2 cellular contexts compared by ENCODE assay signal in the genomic region with DNA sequence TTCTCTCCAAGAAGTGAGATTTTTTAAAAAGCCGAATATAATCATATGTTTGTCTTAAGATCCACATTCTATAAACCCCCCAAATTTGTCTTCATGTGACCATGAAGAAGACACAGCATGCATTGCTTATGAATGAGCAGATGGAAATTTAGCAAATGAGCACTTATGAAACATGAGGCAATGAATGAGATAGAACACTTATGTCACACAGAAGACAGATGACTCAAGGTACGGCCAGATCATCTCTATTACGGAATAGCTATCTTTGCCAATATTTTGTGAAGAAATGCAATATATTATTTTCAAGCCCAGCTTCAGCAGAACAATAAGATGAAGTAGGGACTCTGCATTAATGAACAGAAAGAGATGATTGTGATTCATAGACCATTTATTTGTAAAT.
TF ChIP-seq lines count a peak whose summit lies in the region.

No MANE protein-coding gene starts in this region.

TF ChIP-seq in A549, 52 proteins besides CTCF, POLR2A, EP300 and RAD21 (continued from another document):
- TF ChIP-seq BCL3 (IDR thresholded peaks at IDR 0.05) (no peak), REST (IDR thresholded peaks at IDR 0.05) (no peak), SREBF2 (IDR thresholded peaks at IDR 0.05) (no peak), HES2 (IDR thresholded peaks at IDR 0.05) (no peak), NPAS2 (CRISPR knock-in tag; IDR thresholded peaks at IDR 0.05; ENCODE audit: borderline replicate concordance) (no peak), TFCP2L1 (CRISPR knock-in tag; IDR thresholded peaks at IDR 0.05) (no peak), POLR2AphosphoS2 (conservative IDR thresholded peaks at IDR 0.05; ENCODE audit: low read length) (no peak), FOSL2 (IDR thresholded peaks at IDR 0.05) (no peak), FOSL2 (CRISPR knock-in tag; IDR thresholded peaks at IDR 0.05) (no peak)
- TF ChIP-seq, protein P1, sequence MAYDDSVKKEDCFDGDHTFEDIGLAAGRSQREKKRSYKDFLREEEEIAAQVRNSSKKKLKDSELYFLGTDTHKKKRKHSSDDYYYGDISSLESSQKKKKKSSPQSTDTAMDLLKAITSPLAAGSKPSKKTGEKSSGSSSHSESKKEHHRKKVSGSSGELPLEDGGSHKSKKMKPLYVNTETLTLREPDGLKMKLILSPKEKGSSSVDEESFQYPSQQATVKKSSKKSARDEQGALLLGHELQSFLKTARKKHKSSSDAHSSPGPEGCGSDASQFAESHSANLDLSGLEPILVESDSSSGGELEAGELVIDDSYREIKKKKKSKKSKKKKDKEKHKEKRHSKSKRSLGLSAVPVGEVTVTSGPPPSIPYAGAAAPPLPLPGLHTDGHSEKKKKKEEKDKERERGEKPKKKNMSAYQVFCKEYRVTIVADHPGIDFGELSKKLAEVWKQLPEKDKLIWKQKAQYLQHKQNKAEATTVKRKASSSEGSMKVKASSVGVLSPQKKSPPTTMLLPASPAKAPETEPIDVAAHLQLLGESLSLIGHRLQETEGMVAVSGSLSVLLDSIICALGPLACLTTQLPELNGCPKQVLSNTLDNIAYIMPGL (CRISPR knock-in tag; IDR thresholded peaks at IDR 0.05; ENCODE audit: borderline replicate concordance) = no peak

TF ChIP-seq in GM12878, 131 proteins besides CTCF, POLR2A, EP300 and RAD21 (continued from another document):
- TF ChIP-seq MYB (IDR thresholded peaks at IDR 0.05; ENCODE audit: borderline replicate concordance, low read depth, low read length) (no peak), GABPA (IDR thresholded peaks at IDR 0.05; ENCODE audit: low read depth) (no peak), ZNF274 (IDR thresholded peaks at IDR 0.05; ENCODE audit: insufficient read depth, insufficient read length) (no peak), EZH2 (IDR thresholded peaks at IDR 0.05; ENCODE audit: borderline replicate concordance, control insufficient read depth, low read depth, low read length) (no peak), PAX8 (IDR thresholded peaks at IDR 0.05) (no peak), ZNF217 (IDR thresholded peaks at IDR 0.05) (no peak), BCL11A (IDR thresholded peaks at IDR 0.05; ENCODE audit: low read depth, low read length) (no peak), PAX5 (IDR thresholded peaks at IDR 0.05; ENCODE audit: borderline replicate concordance, low read depth, low read length) (no peak), BMI1 (IDR thresholded peaks at IDR 0.05; ENCODE audit: borderline replicate concordance) (no peak), TARDBP (IDR thresholded peaks at IDR 0.05; ENCODE audit: borderline replicate concordance) (no peak)
- TF ChIP-seq, protein P2, sequence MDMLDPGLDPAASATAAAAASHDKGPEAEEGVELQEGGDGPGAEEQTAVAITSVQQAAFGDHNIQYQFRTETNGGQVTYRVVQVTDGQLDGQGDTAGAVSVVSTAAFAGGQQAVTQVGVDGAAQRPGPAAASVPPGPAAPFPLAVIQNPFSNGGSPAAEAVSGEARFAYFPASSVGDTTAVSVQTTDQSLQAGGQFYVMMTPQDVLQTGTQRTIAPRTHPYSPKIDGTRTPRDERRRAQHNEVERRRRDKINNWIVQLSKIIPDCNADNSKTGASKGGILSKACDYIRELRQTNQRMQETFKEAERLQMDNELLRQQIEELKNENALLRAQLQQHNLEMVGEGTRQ (IDR thresholded peaks at IDR 0.05; ENCODE audit: borderline replicate concordance, low read depth, low read length) = no peak
TF ChIP-seq in GM12878: peak in this region for 0.
